In the genomic region with DNA sequence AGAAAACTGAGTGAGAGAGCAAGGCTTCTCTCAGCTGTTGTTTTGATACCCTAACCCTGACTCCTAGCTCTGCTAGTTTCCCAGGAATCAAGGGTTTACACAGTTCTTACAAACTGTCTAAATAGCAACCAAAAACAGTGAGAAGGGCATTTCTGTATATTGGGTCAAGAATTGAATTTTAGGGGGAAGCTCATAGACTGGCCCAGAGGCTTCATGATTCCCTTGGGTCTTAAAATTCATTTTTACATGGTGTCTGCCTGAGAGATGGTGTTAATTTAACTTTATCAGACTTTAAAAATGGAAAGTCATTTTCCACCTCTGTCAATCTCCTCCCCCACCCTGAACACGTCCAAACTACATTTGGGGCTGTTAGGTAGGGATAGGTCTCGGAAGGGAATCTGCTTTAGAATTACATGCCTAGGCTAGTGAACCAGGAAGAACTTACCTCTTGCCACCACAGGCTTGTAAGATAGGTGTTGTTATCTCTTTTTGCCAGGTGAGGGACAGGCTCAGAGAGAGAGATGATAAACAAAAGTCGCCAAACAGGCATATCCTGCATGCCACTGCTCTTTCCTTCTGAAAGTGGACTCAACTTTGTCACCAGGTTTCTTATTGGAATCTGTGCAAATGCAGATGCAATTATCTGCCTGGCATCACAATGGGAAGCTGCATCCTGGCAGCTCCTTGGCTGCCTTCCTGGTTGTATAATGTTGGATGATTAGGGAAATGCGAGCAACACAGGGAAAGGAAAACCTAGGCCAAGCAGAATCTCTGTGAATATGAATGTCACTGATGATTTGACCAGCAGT, we compare ENCODE assay signal across 2 cellular contexts.
TF ChIP-seq lines count a peak whose summit lies in the region.

No MANE protein-coding gene starts in this region.

TF ChIP-seq in HCT116, 20 proteins besides CTCF, POLR2A, EP300 and RAD21:
- TF ChIP-seq ZNF274 (IDR thresholded peaks at IDR 0.05; ENCODE audit: low read depth, low read length) (no peak), SRF (IDR thresholded peaks at IDR 0.05; ENCODE audit: low read depth) (no peak), FOSL1 (IDR thresholded peaks at IDR 0.05; ENCODE audit: low read depth) (no peak), EZH2 (IDR thresholded peaks at IDR 0.05) (no peak)
- TF ChIP-seq, protein P1, sequence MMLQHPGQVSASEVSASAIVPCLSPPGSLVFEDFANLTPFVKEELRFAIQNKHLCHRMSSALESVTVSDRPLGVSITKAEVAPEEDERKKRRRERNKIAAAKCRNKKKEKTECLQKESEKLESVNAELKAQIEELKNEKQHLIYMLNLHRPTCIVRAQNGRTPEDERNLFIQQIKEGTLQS (IDR thresholded peaks at IDR 0.05) = no peak

TF ChIP-seq in WTC11, 78 proteins besides CTCF, POLR2A, EP300 and RAD21:
- TF ChIP-seq ZNF671 (CRISPR knock-in tag; IDR thresholded peaks at IDR 0.05) (no peak), IRF2 (CRISPR knock-in tag; IDR thresholded peaks at IDR 0.05; ENCODE audit: borderline replicate concordance, low read depth) (no peak), KAT7 (CRISPR knock-in tag; IDR thresholded peaks at IDR 0.05; ENCODE audit: borderline replicate concordance) (no peak), EMX1 (CRISPR knock-in tag; IDR thresholded peaks at IDR 0.05) (no peak), SMAD3 (CRISPR knock-in tag; IDR thresholded peaks at IDR 0.05; ENCODE audit: borderline replicate concordance) (no peak)
- TF ChIP-seq, protein P2, sequence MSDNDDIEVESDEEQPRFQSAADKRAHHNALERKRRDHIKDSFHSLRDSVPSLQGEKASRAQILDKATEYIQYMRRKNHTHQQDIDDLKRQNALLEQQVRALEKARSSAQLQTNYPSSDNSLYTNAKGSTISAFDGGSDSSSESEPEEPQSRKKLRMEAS (CRISPR knock-in tag; IDR thresholded peaks at IDR 0.05) = no peak
TF ChIP-seq in WTC11: peak in this region for 0.
